ENCODE assay signal across 17 cellular contexts in the genomic region with DNA sequence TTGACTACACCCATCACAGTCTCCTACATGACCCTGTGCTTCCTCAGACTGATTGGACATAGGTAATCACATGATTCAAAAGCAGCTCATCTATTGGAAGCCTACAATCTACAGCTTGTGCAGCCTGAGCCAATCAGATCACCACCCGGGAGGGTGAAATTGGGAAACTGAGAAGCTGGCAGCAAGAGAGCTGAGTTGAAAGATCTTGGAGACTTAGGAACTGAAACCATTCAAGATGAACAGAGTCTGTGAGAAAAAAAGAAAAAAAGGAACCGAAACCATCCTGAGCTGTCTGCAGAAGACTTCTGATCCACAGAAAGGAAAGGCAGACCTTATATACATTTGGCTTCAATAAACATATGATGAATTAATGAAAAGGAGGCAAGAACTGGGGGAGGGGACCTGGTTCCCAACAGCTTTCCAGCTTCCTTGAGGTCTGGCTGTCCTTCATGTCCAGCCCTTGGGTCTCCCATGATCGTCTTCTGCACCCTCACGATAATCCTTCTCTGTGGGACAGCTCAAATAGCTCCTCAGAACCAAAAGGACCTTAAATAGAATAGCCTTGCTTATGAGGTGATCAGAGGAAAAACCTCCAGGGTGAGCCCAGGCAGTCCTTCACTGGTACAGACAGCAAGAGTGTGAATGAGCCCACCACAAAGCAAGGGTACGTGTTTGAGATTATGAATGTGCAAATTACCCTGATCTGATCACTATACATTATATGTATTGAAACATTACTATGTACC. TPM values are rescaled to one million over a fixed set of nuclear protein-coding genes. Genes with fewer than 3 reads are reported as not detected.
DNase-seq lines count a peak whose midpoint lies in the region; ATAC-seq and TF ChIP-seq lines count a peak whose summit lies in the region.
"Had no signal": no experiment of that assay in that cellular context is flagged by ENCODE, and none has a peak within 500 bp of the region (broad histone marks: within the 10 kb centered on the region; RNA-seq: fewer than 3 reads in every experiment).

No MANE protein-coding gene starts in this region.

- no peak overlapping the region for H2AFZ ChIP-seq in neural progenitor cell (replicated peaks)

- peaks cover 33% of the 10 kb centered on the region for H3K27me3 Mint-ChIP-seq in activated naive CD4-positive, alpha-beta T cell treated with anti-CD3 and anti-CD28 coated beads, Interleukin-2, amount 10 ng/mL, durations not matched to agents 7 days and 5 days
- H3K27me3 Mint-ChIP-seq in chondrocyte (ENCODE audit: low read depth) (peaks cover 2% of the 10 kb centered on the region), neural progenitor cell (ENCODE audit: insufficient read depth, low read depth) (peaks cover 14% of the 10 kb centered on the region)
- H3K27me3 Mint-ChIP-seq: central memory CD8-positive, alpha-beta T cell had no signal

- H3K27me3 ChIP-seq in neural progenitor cell, result no peaks in the 10 kb centered on the region
- H3K27me3 ChIP-seq: sigmoid colon had no signal

- H4K20me1 ChIP-seq in neural progenitor cell (ENCODE audit: low read depth), result no peaks in the 10 kb centered on the region

- H3K36me3 ChIP-seq in neural progenitor cell, result no peaks in the 10 kb centered on the region
- H3K36me3 ChIP-seq: sigmoid colon had no signal

- H3K9ac ChIP-seq in neural progenitor cell, result no peak overlapping the region

- no peak for DNase-seq in activated naive CD4-positive, alpha-beta T cell treated with anti-CD3 and anti-CD28 coated beads, Interleukin-2, amount 10 ng/mL, durations not matched to agents 7 days and 5 days
- DNase-seq in activated naive CD4-positive, alpha-beta T cell treated with Interleukin-2 at 50 U/mL for 16 hours, result no peak
- peak; percentile 93 for DNase-seq in SIG-M5 (lab: John Stamatoyannopoulos, UW)
- peak; percentile 29 for DNase-seq in superior temporal gyrus (ENCODE audit: extremely low spot score)
- DNase-seq in NCI-H345 treated with DMSO at 0.1 percent for 48 hours (lab: John Stamatoyannopoulos, UW; ENCODE audit: unreplicated experiment), result no peak
- no peak for DNase-seq in chondrocyte (ENCODE audit: low spot score)
- DNase-seq in neural progenitor cell (ENCODE audit: low spot score), result no peak
- DNase-seq: activated T-cell treated with anti-CD3 and anti-CD28 coated beads, Interleukin-2, amount 50 U/mL, for 4 hours; GDM1; NCI-H524; sigmoid colon; stimulated activated CD8-positive, alpha-beta memory T cell treated with anti-CD3 and anti-CD28 coated beads, Interleukin-4, amount 100 ng/mL, for 48 hours had no signal

- no peak overlapping the region for H3K4me3 Mint-ChIP-seq in activated naive CD4-positive, alpha-beta T cell treated with anti-CD3 and anti-CD28 coated beads, Interleukin-2, amount 10 ng/mL, durations not matched to agents 7 days and 5 days
- H3K4me3 Mint-ChIP-seq in chondrocyte (ENCODE audit: unreplicated experiment) (no peak overlapping the region), neural progenitor cell (no peak overlapping the region)
- H3K4me3 Mint-ChIP-seq: activated T-cell treated with anti-CD3 and anti-CD28 coated beads, Interleukin-2, amount 50 U/mL, for 4 hours; central memory CD8-positive, alpha-beta T cell had no signal

- no peaks in the 10 kb centered on the region for H3K4me1 ChIP-seq in neural progenitor cell

- no peaks in the 10 kb centered on the region for H3K79me2 ChIP-seq in neural progenitor cell (ENCODE audit: low read depth)

- H3K4me1 Mint-ChIP-seq in activated naive CD4-positive, alpha-beta T cell treated with anti-CD3 and anti-CD28 coated beads, Interleukin-2, amount 10 ng/mL, durations not matched to agents 7 days and 5 days, result peaks cover 3% of the 10 kb centered on the region
- peaks cover 13% of the 10 kb centered on the region for H3K4me1 Mint-ChIP-seq in chondrocyte (ENCODE audit: low read depth)
- H3K4me1 Mint-ChIP-seq in neural progenitor cell, result no peaks in the 10 kb centered on the region

- no peak overlapping the region for H3K4me2 ChIP-seq in neural progenitor cell

- no peaks in the 10 kb centered on the region for H3K36me3 Mint-ChIP-seq in activated naive CD4-positive, alpha-beta T cell treated with anti-CD3 and anti-CD28 coated beads, Interleukin-2, amount 10 ng/mL, durations not matched to agents 7 days and 5 days
- H3K36me3 Mint-ChIP-seq in chondrocyte (ENCODE audit: low read depth) (peaks cover 1% of the 10 kb centered on the region), neural progenitor cell (no peaks in the 10 kb centered on the region)

- H3K9me3 Mint-ChIP-seq in activated naive CD4-positive, alpha-beta T cell treated with anti-CD3 and anti-CD28 coated beads, Interleukin-2, amount 10 ng/mL, durations not matched to agents 7 days and 5 days, result no peaks in the 10 kb centered on the region
- H3K9me3 Mint-ChIP-seq in chondrocyte (ENCODE audit: low read depth) (no peaks in the 10 kb centered on the region), neural progenitor cell (no peaks in the 10 kb centered on the region)
- H3K9me3 Mint-ChIP-seq: activated T-cell treated with anti-CD3 and anti-CD28 coated beads, Interleukin-2, amount 50 U/mL, for 4 hours; central memory CD8-positive, alpha-beta T cell had no signal

- CTCF ChIA-PET in activated naive CD4-positive, alpha-beta T cell treated with anti-CD3 and anti-CD28 coated beads, Interleukin-2, amount 10 ng/mL, durations not matched to agents 7 days and 5 days (lab: Charles Lee), result no interaction called here

- no peak for TF ChIP-seq CTCF in chondrocyte (IDR thresholded peaks at IDR 0.05)
- TF ChIP-seq CTCF in neural progenitor cell (IDR thresholded peaks at IDR 0.05), result no peak

- peak overlapping the region; percentile 49 for H3K27ac Mint-ChIP-seq in activated naive CD4-positive, alpha-beta T cell treated with anti-CD3 and anti-CD28 coated beads, Interleukin-2, amount 10 ng/mL, durations not matched to agents 7 days and 5 days
- no peak overlapping the region for H3K27ac Mint-ChIP-seq in chondrocyte (ENCODE audit: unreplicated experiment)
- no peak overlapping the region for H3K27ac Mint-ChIP-seq in neural progenitor cell

- ATAC-seq in HG03066 (IDR thresholded peaks at IDR 0.05; ENCODE audit: low read depth, unreplicated experiment), result peak; percentile 68
- ATAC-seq: activated T-cell treated with anti-CD3 and anti-CD28 coated beads, Interleukin-2, amount 50 U/mL, for 4 hours had no signal

- H3K9me3 ChIP-seq in neural progenitor cell (ENCODE audit: low read depth), result no peaks in the 10 kb centered on the region
- H3K9me3 ChIP-seq: sigmoid colon had no signal

- no peak overlapping the region for H3K27ac ChIP-seq in neural progenitor cell
- H3K27ac ChIP-seq: 22Rv1, sigmoid colon had no signal

- no peak overlapping the region for H3K4me3 ChIP-seq in neural progenitor cell
- H3K4me3 ChIP-seq: sigmoid colon had no signal

- no peaks in the 10 kb centered on the region for H3F3A ChIP-seq in neural progenitor cell (ENCODE audit: low read depth)

RNA-seq across cellular contexts. Expression of a gene that starts 32.6 kb away (rescaled TPM):
- 11.1 to 40.5 TPM (median 37.4 TPM) in 3 replicates for total RNA-seq in chondrocyte
- total RNA-seq in neural progenitor cell (ENCODE audit: low replicate concordance), result 2.1 and 2.5 TPM in 2 replicates
- total RNA-seq: lung microvascular endothelial cell had no signal

RNA-seq across cellular contexts. Expression of a gene that starts 47.1 kb away (rescaled TPM):
- total RNA-seq in chondrocyte (0.25 TPM in 1 of 3 replicates, not detected in the others), neural progenitor cell (ENCODE audit: low replicate concordance) (not detected in 2 replicates)
- total RNA-seq: activated T-cell treated with anti-CD3 and anti-CD28 coated beads, Interleukin-2, amount 50 U/mL, for 4 hours; LHCN-M2; lung microvascular endothelial cell had no signal

Comparison
In these comparisons a context has a peak if more than half of its experiments do, and no peak if none do; other contexts are left out.
1. DNase-seq: peak in SIG-M5 (single experiment) and superior temporal gyrus (single experiment); none in activated naive CD4-positive, alpha-beta T cell treated with anti-CD3 and anti-CD28 coated beads, Interleukin-2, amount 10 ng/mL, durations not matched to agents 7 days and 5 days (single experiment), activated naive CD4-positive, alpha-beta T cell treated with Interleukin-2 at 50 U/mL for 16 hours (single experiment), NCI-H345 treated with DMSO at 0.1 percent for 48 hours (single experiment), chondrocyte (single experiment) and neural progenitor cell (single experiment).